12 cellular contexts compared by ENCODE assay signal in genomic region chr6:15521516-15521915, GRCh38.
DNase-seq lines count a peak whose midpoint lies in the region; ATAC-seq and TF ChIP-seq lines count a peak whose summit lies in the region.
"Had no signal": no experiment of that assay in that cellular context is flagged by ENCODE, and none has a peak within 500 bp of the region (broad histone marks: within the 10 kb centered on the region; RNA-seq: fewer than 3 reads in every experiment).

No MANE protein-coding gene starts in this region.

- H3K4me1 ChIP-seq in Panc1 (ENCODE audit: control insufficient read depth, insufficient read depth, low read length) (no peaks in the 10 kb centered on the region), esophagus squamous epithelium (peaks cover 0 to 10% (median 8%) of the 10 kb centered on the region in 3 donors), sigmoid colon (peaks cover 0 to 8% (median 3%) of the 10 kb centered on the region in 4 donors)

- BruUV-seq in Panc1 (replicated peaks; lab: Mats Ljungman, UMichigan), result TSS peak; percentile 70

- TF ChIP-seq POLR2A in esophagus squamous epithelium (IDR thresholded peaks at IDR 0.05) (no peak), sigmoid colon (IDR thresholded peaks at IDR 0.05) (no peak)

- DNase-seq in COLO829 (ENCODE audit: low spot score) (peak; percentile 41), Panc1 (ENCODE audit: low read depth, low spot score) (no peak), esophagus squamous epithelium (lab: John Stamatoyannopoulos, UW) (no peak), sigmoid colon (peak; percentile 72)
- no peak for DNase-seq in NK-92 treated with Interleukin-12 subunit alpha and Interleukin-12 subunit beta, amount 100 ng/mL, for 24 hours (lab: John Stamatoyannopoulos, UW)
- DNase-seq: CD4-positive, CD25-positive, alpha-beta regulatory T cell; NCI-H1092; NCI-H2171 treated with DMSO at 0.1 percent for 48 hours; SK-N-SH; stimulated activated CD4-positive, alpha-beta T cell treated with anti-CD3 and anti-CD28 coated beads, Interleukin-1b, Interleukin-23, amount 100 ng/mL, for 48 hours had no signal

- CTCF ChIA-PET in Panc1 (lab: Charles Lee), result no interaction called here

- H3K27ac ChIP-seq in Panc1 (ENCODE audit: low read length) (no peak overlapping the region), esophagus squamous epithelium (peak overlapping the region in 3 of 4 donors; percentile 18 to 65 (median 25)), sigmoid colon (peak overlapping the region in 3 of 4 donors; percentile 25 to 35 (median 33))

- H3K9me3 ChIP-seq in Panc1 (ENCODE audit: control insufficient read depth, insufficient read depth, low read depth, low read length), result no peaks in the 10 kb centered on the region
- H3K9me3 ChIP-seq in esophagus squamous epithelium, result no peaks in the 10 kb centered on the region
- H3K9me3 ChIP-seq in sigmoid colon, result no peaks in the 10 kb centered on the region
- H3K9me3 ChIP-seq: SK-N-SH had no signal

- in situ Hi-C loops in Panc1 (cut with HindIII; ENCODE audit: low pct_unique_long_range_greater_than_20kb, low sequenced_read_pairs), result no loop called here

- POLR2A ChIA-PET in Panc1 (lab: Charles Lee), result no interaction called here

- TF ChIP-seq CTCF in Panc1 (IDR thresholded peaks at IDR 0.05), result no peak
- TF ChIP-seq CTCF in esophagus squamous epithelium (IDR thresholded peaks at IDR 0.05), result no peak
- TF ChIP-seq CTCF in sigmoid colon (IDR thresholded peaks at IDR 0.05), result no peak

- ATAC-seq in Panc1 (no peak), HG02840 (IDR thresholded peaks at IDR 0.05; ENCODE audit: low FRiP score, unreplicated experiment) (no peak)
- ATAC-seq in activated CD4-positive, CD25-positive, alpha-beta regulatory T cell treated with anti-CD3 and anti-CD28 coated beads, Interleukin-2, amount 50 U/mL, for 24 hours, result no peak

- no peaks in the 10 kb centered on the region for H3K27me3 ChIP-seq in Panc1 (ENCODE audit: control insufficient read depth, insufficient read depth, low read length)
- no peaks in the 10 kb centered on the region for H3K27me3 ChIP-seq in esophagus squamous epithelium
- no peaks in the 10 kb centered on the region for H3K27me3 ChIP-seq in sigmoid colon

- 49 to 67% methylated on average over 5 of the region's 5 CpGs for WGBS in esophagus squamous epithelium, 2 donors
- WGBS in sigmoid colon, 2 donors, result 70 to 73% methylated on average over 5 of the region's 5 CpGs

- intact Hi-C loops in Panc1 (cut with micrococcal nuclease; ENCODE audit: unreplicated experiment), result no loop called here
- intact Hi-C loops in esophagus squamous epithelium (cut with DNase I), result no loop called here
- intact Hi-C loops in sigmoid colon (cut with DNase I), result no loop called here

- no peak overlapping the region for H3K4me3 ChIP-seq in Panc1 (ENCODE audit: low read depth in 2 of 2, low read length in 2 of 2)
- no peak overlapping the region for H3K4me3 ChIP-seq in esophagus squamous epithelium
- no peak overlapping the region for H3K4me3 ChIP-seq in sigmoid colon

- TF ChIP-seq EP300 in sigmoid colon (IDR thresholded peaks at IDR 0.05), result no peak

- no peaks in the 10 kb centered on the region for H3K36me3 ChIP-seq in Panc1 (ENCODE audit: control insufficient read depth, insufficient read depth, low read length)
- peaks cover 14 to 96% (median 31%) of the 10 kb centered on the region in 3 donors for H3K36me3 ChIP-seq in esophagus squamous epithelium
- peaks cover 7 to 77% (median 18%) of the 10 kb centered on the region in 4 donors for H3K36me3 ChIP-seq in sigmoid colon

Comparison
In these comparisons a context has a peak if more than half of its experiments do, and no peak if none do; other contexts are left out.
1. DNase-seq: peak in COLO829 (single experiment) and sigmoid colon (single experiment); none in Panc1 (single experiment), esophagus squamous epithelium (single experiment) and NK-92 treated with Interleukin-12 subunit alpha and Interleukin-12 subunit beta, amount 100 ng/mL, for 24 hours (single experiment).